In the genomic region with DNA sequence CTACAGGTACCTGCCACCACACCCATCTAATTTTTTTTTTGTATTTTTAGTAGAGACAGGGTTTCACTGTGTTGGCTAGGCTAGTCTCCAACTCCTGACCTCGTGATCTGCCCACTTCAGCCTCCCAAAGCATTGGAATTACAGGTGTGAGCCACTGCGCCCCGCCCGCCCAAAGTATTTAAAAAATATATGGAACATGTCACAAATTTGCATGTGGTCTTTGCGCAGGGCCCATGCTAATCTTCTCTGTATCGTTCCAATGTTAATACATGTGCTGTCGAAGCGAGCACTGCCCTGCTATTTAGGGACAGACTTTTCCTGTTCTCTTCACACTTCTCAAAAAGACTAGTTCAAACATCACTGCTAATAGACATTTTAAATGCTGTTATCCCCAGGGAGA, we compare ENCODE assay signal across 1 cellular context.
TF ChIP-seq lines count a peak whose summit lies in the region.

No MANE protein-coding gene starts in this region.

TF ChIP-seq in WTC11, 78 proteins besides CTCF, POLR2A, EP300 and RAD21 (continued from another document):
- no peak for TF ChIP-seq AR (CRISPR knock-in tag; IDR thresholded peaks at IDR 0.05)
- TF ChIP-seq ETV6 (CRISPR knock-in tag; IDR thresholded peaks at IDR 0.05), result no peak
- TF ChIP-seq TEAD4 (CRISPR knock-in tag; IDR thresholded peaks at IDR 0.05), result no peak
- TF ChIP-seq PREB (CRISPR knock-in tag; IDR thresholded peaks at IDR 0.05; ENCODE audit: borderline replicate concordance), result no peak
- TF ChIP-seq ZNF138 (CRISPR knock-in tag; conservative IDR thresholded peaks at IDR 0.05), result no peak
